ENCODE assay signal across 11 cellular contexts in genomic region chr1:246281195-246281594, GRCh38.
DNase-seq lines count a peak whose midpoint lies in the region; ATAC-seq, FAIRE-seq and TF ChIP-seq lines count a peak whose summit lies in the region.
"Had no signal": no experiment of that assay in that cellular context is flagged by ENCODE, and none has a peak within 500 bp of the region (broad histone marks: within the 10 kb centered on the region; RNA-seq: fewer than 3 reads in every experiment).

No MANE protein-coding gene starts in this region.

- no peaks in the 10 kb centered on the region for H3K36me3 ChIP-seq in hepatocyte (replicated peaks; ENCODE audit: insufficient read depth, low read depth)
- H3K36me3 ChIP-seq in ascending aorta = no peaks in the 10 kb centered on the region

- H3K9me2 ChIP-seq in hepatocyte (replicated peaks; ENCODE audit: insufficient read depth) = no peaks in the 10 kb centered on the region

- H3K4me2 ChIP-seq in A549 = peak overlapping the region; percentile 48
- H3K4me2 ChIP-seq in hepatocyte = no peak overlapping the region

- no peak overlapping the region for H2AFZ ChIP-seq in hepatocyte

- FAIRE-seq in A549 (lab: Jason Lieb, UNC) (no peak), D721Med (lab: Jason Lieb, UNC) (peak; percentile 81)

- H3K9me3 Mint-ChIP-seq in activated CD4-positive, alpha-beta T cell treated with anti-CD3 and anti-CD28 coated beads for 36 hours (ENCODE audit: low read depth) = no peaks in the 10 kb centered on the region
- H3K9me3 Mint-ChIP-seq: CD4-positive, alpha-beta T cell had no signal

- no peaks in the 10 kb centered on the region for H4K20me1 ChIP-seq in hepatocyte (ENCODE audit: insufficient read depth, poor library complexity, severe bottlenecking)

- H3K4me3 Mint-ChIP-seq in activated CD4-positive, alpha-beta T cell treated with anti-CD3 and anti-CD28 coated beads for 36 hours = no peak overlapping the region
- H3K4me3 Mint-ChIP-seq: CD4-positive, alpha-beta T cell had no signal

- no peak overlapping the region for H3K27ac Mint-ChIP-seq in activated CD4-positive, alpha-beta T cell treated with anti-CD3 and anti-CD28 coated beads for 36 hours
- H3K27ac Mint-ChIP-seq: CD4-positive, alpha-beta T cell had no signal

- TF ChIP-seq RAD21 in A549 (conservative IDR thresholded peaks at IDR 0.05 in 1 of 2, IDR thresholded peaks at IDR 0.05 in 1 of 2) = no peak

- H3K27ac ChIP-seq in A549 = no peak overlapping the region
- peak overlapping the region; percentile 83 for H3K27ac ChIP-seq in VCaP
- H3K27ac ChIP-seq in hepatocyte = peak overlapping the region; percentile 40
- H3K27ac ChIP-seq in ascending aorta = no peak overlapping the region

- H3K79me2 ChIP-seq in hepatocyte = no peaks in the 10 kb centered on the region

- no peaks in the 10 kb centered on the region for H3K36me3 Mint-ChIP-seq in activated CD4-positive, alpha-beta T cell treated with anti-CD3 and anti-CD28 coated beads for 36 hours (ENCODE audit: low read depth)

- 84% methylated on average over 4 of the region's 4 CpGs for WGBS in A549 (ENCODE audit: missing lambda C conversion rate)
- WGBS in hepatocyte (ENCODE audit: low lambda C conversion rate, missing lambda C conversion rate) = 94% methylated on average over 4 of the region's 4 CpGs

- H3K4me1 ChIP-seq in A549 (peaks cover 28% of the 10 kb centered on the region; the same call in 2 of the 3 replicates), hepatocyte (ENCODE audit: insufficient read depth) (peaks cover 15% of the 10 kb centered on the region), ascending aorta (no peaks in the 10 kb centered on the region)

- no peak for TF ChIP-seq CTCF in A549 (IDR thresholded peaks at IDR 0.05)
- no peak for TF ChIP-seq CTCF in D721Med (IDR thresholded peaks at IDR 0.05; ENCODE audit: insufficient read depth, missing control alignments)
- TF ChIP-seq CTCF in VCaP (conservative IDR thresholded peaks at IDR 0.05) = no peak
- no peak for TF ChIP-seq CTCF in hepatocyte (IDR thresholded peaks at IDR 0.05; ENCODE audit: poor library complexity)
- no peak for TF ChIP-seq CTCF in ascending aorta (IDR thresholded peaks at IDR 0.05)

- TF ChIP-seq EP300 in A549 (IDR thresholded peaks at IDR 0.05) = no peak

- intact Hi-C loops in activated CD4-positive, alpha-beta T cell treated with anti-CD3 and anti-CD28 coated beads for 36 hours (cut with DNase I, micrococcal nuclease) = loop anchor here in 1 of 2 experiments (5.0 kb wide), 1 partner anchor 269 kb away; no protein-coding TSS in a partner anchor
- intact Hi-C loops in ascending aorta (cut with DNase I) = no loop called here

- H3K9me3 ChIP-seq in A549 (no peaks in the 10 kb centered on the region), hepatocyte (ENCODE audit: low read depth) (no peaks in the 10 kb centered on the region), ascending aorta (no peaks in the 10 kb centered on the region)

- H3K4me1 Mint-ChIP-seq in activated CD4-positive, alpha-beta T cell treated with anti-CD3 and anti-CD28 coated beads for 36 hours = no peaks in the 10 kb centered on the region

- H3K4me3 ChIP-seq in A549 (no peak overlapping the region), hepatocyte (no peak overlapping the region), ascending aorta (no peak overlapping the region)

- no peak for TF ChIP-seq POLR2A in A549 (IDR thresholded peaks at IDR 0.05; ENCODE audit: low read length)

- DNase-seq in A549 (ENCODE audit: low read depth in 1 of 2, low spot score in 1 of 2) = no peak
- no peak for DNase-seq in D721Med (ENCODE audit: insufficient read length, low spot score)
- DNase-seq in hepatocyte (ENCODE audit: low spot score) = no peak
- DNase-seq in activated CD4-positive, alpha-beta T cell treated with anti-CD3 and anti-CD28 coated beads for 36 hours = no peak
- no peak for DNase-seq in ascending aorta (ENCODE audit: low spot score in 2 of 2)
- DNase-seq: CD4-positive, alpha-beta T cell; GF-D8; GOT3; H7 had no signal

- ATAC-seq in A549 (peak; percentile 37 to 43; a peak in 3 of 6 replicates), HG03025 (IDR thresholded peaks at IDR 0.05; ENCODE audit: low FRiP score, unreplicated experiment) (no peak)
- no peak for ATAC-seq in activated CD4-positive, alpha-beta T cell treated with anti-CD3 and anti-CD28 coated beads for 36 hours

- CTCF ChIA-PET in A549 (lab: Yijun Ruan, JAX) = interaction anchor here (0.7 to 2.3 kb wide), 11 partner anchors 7 to 1125 kb away, joined by 3 to 12 read pairs (median 3); no protein-coding TSS in a partner anchor
- CTCF ChIA-PET in activated CD4-positive, alpha-beta T cell treated with anti-CD3 and anti-CD28 coated beads for 36 hours (lab: Charles Lee) = no interaction called here

- H3K27me3 ChIP-seq in hepatocyte = no peaks in the 10 kb centered on the region
- H3K27me3 ChIP-seq in ascending aorta = no peaks in the 10 kb centered on the region

- no peaks in the 10 kb centered on the region for H3K27me3 Mint-ChIP-seq in activated CD4-positive, alpha-beta T cell treated with anti-CD3 and anti-CD28 coated beads for 36 hours
- H3K27me3 Mint-ChIP-seq: CD4-positive, alpha-beta T cell had no signal

- POLR2A ChIA-PET in A549 (lab: Yijun Ruan, JAX) = interaction anchor here (0.5 kb wide), 1 partner anchor 29 kb away, joined by 3 read pairs; no protein-coding TSS in a partner anchor
- POLR2A ChIA-PET in activated CD4-positive, alpha-beta T cell treated with anti-CD3 and anti-CD28 coated beads for 36 hours (lab: Charles Lee) = no interaction called here

TF ChIP-seq in A549, 52 proteins besides CTCF, POLR2A, EP300 and RAD21:
- no peak for TF ChIP-seq FOSB (CRISPR knock-in tag; IDR thresholded peaks at IDR 0.05)
- no peak for TF ChIP-seq FOXS1 (CRISPR knock-in tag; IDR thresholded peaks at IDR 0.05)
- TF ChIP-seq RCOR1 (IDR thresholded peaks at IDR 0.05; ENCODE audit: low read depth, low read length) = no peak
- TF ChIP-seq FOSL2 (IDR thresholded peaks at IDR 0.05) = no peak
- TF ChIP-seq FOSL2 (CRISPR knock-in tag; IDR thresholded peaks at IDR 0.05) = no peak
- TF ChIP-seq HEYL (CRISPR knock-in tag; IDR thresholded peaks at IDR 0.05) = no peak
- TF ChIP-seq CBX8 (IDR thresholded peaks at IDR 0.05) = no peak
- no peak for TF ChIP-seq HOXA7 (CRISPR knock-in tag; IDR thresholded peaks at IDR 0.05)
- TF ChIP-seq CHD2 (IDR thresholded peaks at IDR 0.05; ENCODE audit: low read length, partially characterized antibody) = no peak
- no peak for TF ChIP-seq E2F6 (IDR thresholded peaks at IDR 0.05; ENCODE audit: borderline replicate concordance, low read depth)
- no peak for TF ChIP-seq MAX (IDR thresholded peaks at IDR 0.05)
- no peak for TF ChIP-seq POLR2AphosphoS2 (conservative IDR thresholded peaks at IDR 0.05; ENCODE audit: low read length)
- no peak for TF ChIP-seq HOXB5 (CRISPR knock-in tag; IDR thresholded peaks at IDR 0.05)
- TF ChIP-seq GATA3 (IDR thresholded peaks at IDR 0.05; ENCODE audit: borderline replicate concordance) = no peak

Comparison
In these comparisons a context has a peak if more than half of its experiments do, and no peak if none do; other contexts are left out.
1. ATAC-seq: peak in A549 (2 of 2); none in activated CD4-positive, alpha-beta T cell treated with anti-CD3 and anti-CD28 coated beads for 36 hours (single experiment) and HG03025 (single experiment).
2. H3K27ac ChIP-seq: peak in VCaP (single experiment) and hepatocyte (single experiment); none in A549 (0 of 2) and ascending aorta (0 of 2).